ENCODE assay signal across 22 cellular contexts in the genomic region with DNA sequence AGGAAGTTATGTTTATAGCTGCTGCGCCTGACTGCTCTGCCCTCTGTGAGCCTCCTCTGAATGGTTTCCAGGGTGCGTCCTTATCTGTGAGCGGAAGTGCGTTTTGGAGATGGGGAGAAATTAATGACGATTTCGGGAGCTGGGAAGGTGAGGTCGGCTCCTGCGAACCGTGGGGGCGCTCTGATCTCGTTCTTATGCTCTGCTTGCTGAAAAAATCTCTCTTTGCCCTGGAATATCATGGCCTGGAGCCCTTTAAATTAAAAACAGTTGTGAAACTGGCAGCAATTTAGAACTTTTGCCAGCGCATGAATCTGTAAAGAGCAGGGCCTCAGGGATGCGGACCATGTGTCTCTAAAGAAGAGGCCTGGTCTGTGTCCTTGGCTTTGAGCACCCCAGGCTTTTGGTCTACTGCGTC.
DNase-seq lines count a peak whose midpoint lies in the region; ATAC-seq and TF ChIP-seq lines count a peak whose summit lies in the region.
"Had no signal": no experiment of that assay in that cellular context is flagged by ENCODE, and none has a peak within 500 bp of the region (broad histone marks: within the 10 kb centered on the region; RNA-seq: fewer than 3 reads in every experiment).

No MANE protein-coding gene starts in this region.

- no peaks in the 10 kb centered on the region for H3K9me3 ChIP-seq in neural progenitor cell (ENCODE audit: low read depth)
- H3K9me3 ChIP-seq: A549, suprapubic skin had no signal

- H3K36me3 ChIP-seq in neural progenitor cell: no peaks in the 10 kb centered on the region
- H3K36me3 ChIP-seq: suprapubic skin had no signal

- H3K79me2 ChIP-seq in neural progenitor cell (ENCODE audit: low read depth): no peaks in the 10 kb centered on the region

- H3K4me1 ChIP-seq in neural progenitor cell: no peaks in the 10 kb centered on the region
- H3K4me1 ChIP-seq: A549, suprapubic skin had no signal

- H3K27ac Mint-ChIP-seq in mesothelial cell of epicardium (peak overlapping the region; percentile 51), neural progenitor cell (no peak overlapping the region)
- H3K27ac Mint-ChIP-seq: CD4-positive, alpha-beta T cell; memory B cell; natural killer cell treated with Interleukin-12 subunit alpha and Interleukin-12 subunit beta and Interleukin-15 and Interleukin-18, amount 100 ng/mL, for 72 hours had no signal

- H3F3A ChIP-seq in neural progenitor cell (ENCODE audit: low read depth): no peaks in the 10 kb centered on the region

- no peak overlapping the region for H3K4me2 ChIP-seq in neural progenitor cell
- H3K4me2 ChIP-seq: A549 had no signal

- H3K27me3 Mint-ChIP-seq in mesothelial cell of epicardium (ENCODE audit: low read depth) (no peaks in the 10 kb centered on the region), neural progenitor cell (ENCODE audit: insufficient read depth, low read depth) (peaks cover 15% of the 10 kb centered on the region)
- H3K27me3 Mint-ChIP-seq: CD4-positive, alpha-beta T cell; memory B cell had no signal

- H3K9ac ChIP-seq in neural progenitor cell: no peak overlapping the region

- H3K27me3 ChIP-seq in neural progenitor cell: no peaks in the 10 kb centered on the region
- H3K27me3 ChIP-seq: suprapubic skin had no signal

- H3K9me3 Mint-ChIP-seq in mesothelial cell of epicardium (no peaks in the 10 kb centered on the region), neural progenitor cell (peaks cover 2% of the 10 kb centered on the region)
- H3K9me3 Mint-ChIP-seq: memory B cell; natural killer cell treated with Interleukin-12 subunit alpha and Interleukin-12 subunit beta and Interleukin-15 and Interleukin-18, amount 100 ng/mL, for 72 hours had no signal

- H3K36me3 Mint-ChIP-seq in mesothelial cell of epicardium (no peaks in the 10 kb centered on the region), neural progenitor cell (no peaks in the 10 kb centered on the region)
- H3K36me3 Mint-ChIP-seq: memory B cell; natural killer cell treated with Interleukin-12 subunit alpha and Interleukin-12 subunit beta and Interleukin-15 and Interleukin-18, amount 100 ng/mL, for 72 hours had no signal

- no peak overlapping the region for H2AFZ ChIP-seq in neural progenitor cell (replicated peaks)

- DNase-seq in AG09319 (ENCODE audit: extremely low read depth, low read depth) (peak; percentile 45), SK-N-DZ (ENCODE audit: low spot score) (peak; percentile 47), fibroblast of villous mesenchyme (ENCODE audit: low read depth) (peak; percentile 60), mesothelial cell of epicardium (ENCODE audit: low spot score in 2 of 2, unreplicated experiment in 2 of 2) (no peak), neural progenitor cell (ENCODE audit: low spot score) (no peak)
- DNase-seq in effector CD8-positive, alpha-beta T cell (lab: John Stamatoyannopoulos, UW): no peak
- DNase-seq in NK-92 treated with Interleukin-12 subunit alpha and Interleukin-12 subunit beta, amount 100 ng/mL, for 24 hours (lab: John Stamatoyannopoulos, UW): no peak
- DNase-seq: activated CD4-positive, alpha-beta T cell treated with anti-CD3 and anti-CD28 coated beads for 48 hours; CD4-positive, alpha-beta T cell; erythroblast; hypothalamus; islet precursor cell; KBM-7; MV-4-11; NCI-H187 treated with DMSO at 0.1 percent for 48 hours; NCI-H446; RPMI8226 had no signal

- H3K4me3 Mint-ChIP-seq in mesothelial cell of epicardium (no peak overlapping the region), neural progenitor cell (no peak overlapping the region)
- H3K4me3 Mint-ChIP-seq: CD4-positive, alpha-beta T cell; memory B cell; natural killer cell treated with Interleukin-12 subunit alpha and Interleukin-12 subunit beta and Interleukin-15 and Interleukin-18, amount 100 ng/mL, for 72 hours had no signal

- peaks cover 27% of the 10 kb centered on the region for H3K4me1 Mint-ChIP-seq in mesothelial cell of epicardium
- H3K4me1 Mint-ChIP-seq in neural progenitor cell: peaks cover 37% of the 10 kb centered on the region
- H3K4me1 Mint-ChIP-seq: memory B cell had no signal

- no peak for ATAC-seq in GM21390 (IDR thresholded peaks at IDR 0.05; ENCODE audit: unreplicated experiment)
- ATAC-seq: A549; natural killer cell treated with Interleukin-12 subunit alpha and Interleukin-12 subunit beta and Interleukin-15 and Interleukin-18, amount 100 ng/mL, for 72 hours had no signal

- no peaks in the 10 kb centered on the region for H4K20me1 ChIP-seq in neural progenitor cell (ENCODE audit: low read depth)

- peak; percentile 40 for TF ChIP-seq CTCF in AG09319 (IDR thresholded peaks at IDR 0.05; ENCODE audit: low read depth, low read length)
- peak; percentile 6 for TF ChIP-seq CTCF in fibroblast of villous mesenchyme (IDR thresholded peaks at IDR 0.05; ENCODE audit: insufficient read depth, low read depth, low read length)
- TF ChIP-seq CTCF in mesothelial cell of epicardium (IDR thresholded peaks at IDR 0.05; ENCODE audit: unreplicated experiment): no peak
- no peak for TF ChIP-seq CTCF in neural progenitor cell (IDR thresholded peaks at IDR 0.05)

- H3K27ac ChIP-seq in neural progenitor cell: no peak overlapping the region
- H3K27ac ChIP-seq: A549, suprapubic skin had no signal

- H3K4me3 ChIP-seq in fibroblast of villous mesenchyme (ENCODE audit: low read depth, low read length) (no peak overlapping the region), neural progenitor cell (no peak overlapping the region)
- H3K4me3 ChIP-seq: A549, suprapubic skin had no signal

Comparison
In these comparisons a context has a peak if more than half of its experiments do, and no peak if none do; other contexts are left out.
1. DNase-seq: peak in AG09319 (single experiment), SK-N-DZ (single experiment) and fibroblast of villous mesenchyme (single experiment); none in mesothelial cell of epicardium (0 of 2), effector CD8-positive, alpha-beta T cell (single experiment), NK-92 treated with Interleukin-12 subunit alpha and Interleukin-12 subunit beta, amount 100 ng/mL, for 24 hours (single experiment) and neural progenitor cell (single experiment).
2. CTCF ChIP-seq: peak in AG09319 (single experiment) and fibroblast of villous mesenchyme (single experiment); none in mesothelial cell of epicardium (single experiment) and neural progenitor cell (single experiment).